20 cellular contexts compared by ENCODE assay signal in the genomic region with DNA sequence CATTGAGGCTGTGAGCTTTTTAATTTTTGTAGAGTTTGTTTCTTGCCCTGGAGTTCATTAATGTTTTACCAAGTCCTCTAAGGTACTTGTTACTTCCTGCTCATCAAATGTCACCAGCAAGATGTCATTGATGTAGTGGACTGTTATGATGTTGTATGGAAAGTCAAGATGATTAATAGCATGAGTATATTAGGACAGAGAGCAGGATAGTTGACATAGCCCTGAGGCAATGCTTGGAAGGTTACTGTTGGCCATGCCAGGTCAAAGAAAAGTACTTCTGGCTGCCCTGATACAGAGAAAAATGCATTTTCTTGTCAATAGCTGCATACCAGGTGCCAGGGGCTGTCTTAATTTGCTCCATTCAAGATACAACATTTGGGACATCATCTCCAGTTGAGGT. TPM values are rescaled to one million over a fixed set of nuclear protein-coding genes. Genes with fewer than 3 reads are reported as not detected.
DNase-seq lines count a peak whose midpoint lies in the region; ATAC-seq, FAIRE-seq and TF ChIP-seq lines count a peak whose summit lies in the region.
"Had no signal": no experiment of that assay in that cellular context is flagged by ENCODE, and none has a peak within 500 bp of the region (broad histone marks: within the 10 kb centered on the region; RNA-seq: fewer than 3 reads in every experiment).

No MANE protein-coding gene starts in this region.

- peaks cover 3% of the 10 kb centered on the region for H3K4me1 Mint-ChIP-seq in T-helper 17 cell
- H3K4me1 Mint-ChIP-seq in activated CD4-positive, alpha-beta memory T cell treated with anti-CD3 and anti-CD28 coated beads, Interleukin-2, amount 10 ng/mL, durations not matched to agents 7 days and 5 days: no peaks in the 10 kb centered on the region
- H3K4me1 Mint-ChIP-seq: CD4-positive, CD25-positive, alpha-beta regulatory T cell had no signal

- no peaks in the 10 kb centered on the region for H3K9me3 Mint-ChIP-seq in activated CD4-positive, alpha-beta memory T cell treated with anti-CD3 and anti-CD28 coated beads, Interleukin-2, amount 10 ng/mL, durations not matched to agents 7 days and 5 days

- no peak for TF ChIP-seq POLR2A in HepG2 (IDR thresholded peaks at IDR 0.05; ENCODE audit: insufficient read depth in 1 of 2, low read depth in 2 of 2, low read length in 2 of 2)
- TF ChIP-seq POLR2A in right lobe of liver (IDR thresholded peaks at IDR 0.05): no peak

- POLR2A ChIA-PET in HepG2 (lab: Yijun Ruan, JAX): interaction anchor here (1.3 kb wide), 1 partner anchor 10 kb away, joined by 4 read pairs; no protein-coding TSS in a partner anchor
- POLR2A ChIA-PET in activated CD4-positive, alpha-beta memory T cell treated with anti-CD3 and anti-CD28 coated beads, Interleukin-2, amount 10 ng/mL, durations not matched to agents 7 days and 5 days (lab: Charles Lee): no interaction called here

- H3K27ac ChIP-seq in HepG2 (ENCODE audit: extremely low read length, insufficient read depth, low read length): no peak overlapping the region
- no peak overlapping the region for H3K27ac ChIP-seq in right lobe of liver
- no peak overlapping the region for H3K27ac ChIP-seq in foreskin keratinocyte
- H3K27ac ChIP-seq: 22Rv1; BLaER1 treated with 17β-estradiol and CSF1 and Interleukin-3, amounts not matched to agents 10 nM and 100 nM; GM23248 had no signal

- TF ChIP-seq RAD21 in HepG2 (CRISPR knock-in tag; IDR thresholded peaks at IDR 0.05): no peak

- no peaks in the 10 kb centered on the region for H4K20me1 ChIP-seq in HepG2 (ENCODE audit: insufficient read depth, low read length)
- H4K20me1 ChIP-seq: BLaER1 treated with 17β-estradiol and CSF1 and Interleukin-3, amounts not matched to agents 10 nM and 100 nM had no signal

- ATAC-seq in HepG2: no peak
- no peak for ATAC-seq in right lobe of liver
- ATAC-seq in T-helper 17 cell: no peak
- ATAC-seq in foreskin keratinocyte: no peak
- ATAC-seq: GM12878, HCT116 had no signal

- H3K79me2 ChIP-seq in HepG2 (ENCODE audit: insufficient read depth, low read length): no peaks in the 10 kb centered on the region

- intact Hi-C loops in HepG2 (cut with micrococcal nuclease; ENCODE audit: unreplicated experiment) (no loop called here), right lobe of liver (cut with DNase I) (no loop called here)

- no peak overlapping the region for H3K4me2 ChIP-seq in HepG2 (ENCODE audit: low read depth, low read length)
- H3K4me2 ChIP-seq: BLaER1 treated with 17β-estradiol and CSF1 and Interleukin-3, amounts not matched to agents 10 nM and 100 nM had no signal

- no peak overlapping the region for H2AFZ ChIP-seq in HepG2 (ENCODE audit: low read length)
- H2AFZ ChIP-seq: GM23248 had no signal

- H3K9ac ChIP-seq in HepG2 (ENCODE audit: insufficient read depth, low read depth, low read length): no peak overlapping the region
- H3K9ac ChIP-seq: BLaER1 treated with 17β-estradiol and CSF1 and Interleukin-3, amounts not matched to agents 10 nM and 100 nM; GM23248 had no signal

- TF ChIP-seq CTCF in HepG2 (CRISPR knock-in tag; IDR thresholded peaks at IDR 0.05) (no peak), right lobe of liver (IDR thresholded peaks at IDR 0.05) (no peak), foreskin keratinocyte (conservative IDR thresholded peaks at IDR 0.05) (no peak)

- peaks cover 50% of the 10 kb centered on the region for H3K27me3 Mint-ChIP-seq in T-helper 17 cell
- peaks cover 4% of the 10 kb centered on the region for H3K27me3 Mint-ChIP-seq in activated CD4-positive, alpha-beta memory T cell treated with anti-CD3 and anti-CD28 coated beads, Interleukin-2, amount 10 ng/mL, durations not matched to agents 7 days and 5 days

- no peak for FAIRE-seq in HepG2 (lab: Jason Lieb, UNC)
- FAIRE-seq in HTR-8/SVneo (lab: Jason Lieb, UNC): peak; percentile 67
- FAIRE-seq: D721Med, GM12878, GM18507, H54 had no signal

- H3K27me3 ChIP-seq in HepG2 (ENCODE audit: control insufficient read depth in 1 of 2, insufficient read depth in 2 of 2, low read length in 2 of 2) (no peaks in the 10 kb centered on the region; a peak in 1 of 5 replicates), right lobe of liver (no peaks in the 10 kb centered on the region), foreskin keratinocyte (no peaks in the 10 kb centered on the region)
- H3K27me3 ChIP-seq: BLaER1 treated with 17β-estradiol and CSF1 and Interleukin-3, amounts not matched to agents 10 nM and 100 nM had no signal

- TF ChIP-seq EP300 in HepG2 (IDR thresholded peaks at IDR 0.05; ENCODE audit: low read depth in 2 of 2, low read length in 2 of 2): no peak
- TF ChIP-seq EP300 in HepG2 (CRISPR knock-in tag; IDR thresholded peaks at IDR 0.05; ENCODE audit: borderline replicate concordance): no peak

- H3K4me3 ChIP-seq in HepG2 (replicated peaks in 1 of 3; ENCODE audit: insufficient read depth in 1 of 3, low read depth in 2 of 3, low read length in 3 of 3) (no peak overlapping the region), right lobe of liver (no peak overlapping the region)
- H3K4me3 ChIP-seq: BLaER1 treated with 17β-estradiol and CSF1 and Interleukin-3, amounts not matched to agents 10 nM and 100 nM; GM12878; GM23248 had no signal

- H3K4me3 Mint-ChIP-seq in T-helper 17 cell: no peak overlapping the region
- H3K4me3 Mint-ChIP-seq in activated CD4-positive, alpha-beta memory T cell treated with anti-CD3 and anti-CD28 coated beads, Interleukin-2, amount 10 ng/mL, durations not matched to agents 7 days and 5 days: no peak overlapping the region
- H3K4me3 Mint-ChIP-seq: CD4-positive, CD25-positive, alpha-beta regulatory T cell had no signal

- in situ Hi-C loops in HepG2 (cut with HindIII; ENCODE audit: extremely low pct_ligation_motif_present, low pct_unique_long_range_greater_than_20kb): no loop called here

- no peak overlapping the region for H3K27ac Mint-ChIP-seq in T-helper 17 cell
- H3K27ac Mint-ChIP-seq in activated CD4-positive, alpha-beta memory T cell treated with anti-CD3 and anti-CD28 coated beads, Interleukin-2, amount 10 ng/mL, durations not matched to agents 7 days and 5 days: no peak overlapping the region
- H3K27ac Mint-ChIP-seq: CD4-positive, CD25-positive, alpha-beta regulatory T cell had no signal

- CTCF ChIA-PET in HepG2 (lab: Yijun Ruan, JAX; ENCODE audit: low intra/inter-chr PET ratio, low total read pairs): no interaction called here
- CTCF ChIA-PET in activated CD4-positive, alpha-beta memory T cell treated with anti-CD3 and anti-CD28 coated beads, Interleukin-2, amount 10 ng/mL, durations not matched to agents 7 days and 5 days (lab: Charles Lee): no interaction called here

- H3K9me3 ChIP-seq in HepG2 (ENCODE audit: low read length): no peaks in the 10 kb centered on the region; the same call in 1 of the 2 replicates
- no peaks in the 10 kb centered on the region for H3K9me3 ChIP-seq in right lobe of liver
- no peaks in the 10 kb centered on the region for H3K9me3 ChIP-seq in T-helper 17 cell (ENCODE audit: control insufficient read depth, low read length, poor library complexity, severe bottlenecking)

- BruUV-seq in HepG2 (replicated peaks; lab: Mats Ljungman, UMichigan): no TSS peak

- H3K36me3 ChIP-seq in HepG2 (replicated peaks in 1 of 2; ENCODE audit: control insufficient read depth in 1 of 2, insufficient read depth in 2 of 2, low read length in 2 of 2): no peaks in the 10 kb centered on the region
- H3K36me3 ChIP-seq in right lobe of liver: no peaks in the 10 kb centered on the region
- H3K36me3 ChIP-seq: BLaER1 treated with 17β-estradiol and CSF1 and Interleukin-3, amounts not matched to agents 10 nM and 100 nM had no signal

- peaks cover 2% of the 10 kb centered on the region for H3K36me3 Mint-ChIP-seq in T-helper 17 cell (ENCODE audit: low read depth)
- H3K36me3 Mint-ChIP-seq in activated CD4-positive, alpha-beta memory T cell treated with anti-CD3 and anti-CD28 coated beads, Interleukin-2, amount 10 ng/mL, durations not matched to agents 7 days and 5 days (ENCODE audit: low read depth): no peaks in the 10 kb centered on the region
- H3K36me3 Mint-ChIP-seq: CD4-positive, CD25-positive, alpha-beta regulatory T cell had no signal

- peaks cover 34% of the 10 kb centered on the region for H3K4me1 ChIP-seq in HepG2 (ENCODE audit: insufficient read depth, low read length)
- no peaks in the 10 kb centered on the region for H3K4me1 ChIP-seq in right lobe of liver
- no peaks in the 10 kb centered on the region for H3K4me1 ChIP-seq in foreskin keratinocyte
- H3K4me1 ChIP-seq: BLaER1 treated with 17β-estradiol and CSF1 and Interleukin-3, amounts not matched to agents 10 nM and 100 nM had no signal

- peak; percentile 64 for DNase-seq in HepG2 (ENCODE audit: low spot score)
- no peak for DNase-seq in right lobe of liver
- DNase-seq in HTR-8/SVneo (ENCODE audit: insufficient read length, low spot score): no peak
- peak; percentile 61 for DNase-seq in NCI-H748 (lab: John Stamatoyannopoulos, UW; ENCODE audit: unreplicated experiment)
- no peak for DNase-seq in NCI-H2029 treated with DMSO at 0.1 percent for 48 hours (lab: John Stamatoyannopoulos, UW)
- no peak for DNase-seq in T-helper 17 cell
- no peak for DNase-seq in activated CD4-positive, alpha-beta memory T cell treated with anti-CD3 and anti-CD28 coated beads, Interleukin-2, amount 10 ng/mL, durations not matched to agents 7 days and 5 days
- DNase-seq in foreskin keratinocyte: no peak
- DNase-seq: CD4-positive, CD25-positive, alpha-beta regulatory T cell; DMS153; GM23248 had no signal

RNA-seq across cellular contexts. Expression of a gene that starts 6.7 kb away (rescaled TPM):
- total RNA-seq in HepG2 (2016; rRNA removed; fragmentation: Illumina TruSeq; extraction: Trizol) (not detected in 2 replicates), right lobe of liver (not detected), T-helper 17 cell (not detected), foreskin keratinocyte (not detected in 2 replicates)
- not detected in 2 replicates for total RNA-seq in HepG2 (2016; cell fraction: cytosol; rRNA removed; fragmentation: Illumina TruSeq; extraction: Trizol; ENCODE audit: low read depth)
- total RNA-seq in HepG2 (2016; cell fraction: insoluble cytoplasmic fraction; rRNA removed; fragmentation: Illumina TruSeq; extraction: Trizol): not detected in 2 replicates
- not detected in 2 replicates for total RNA-seq in HepG2 (2016; cell fraction: membrane; rRNA removed; fragmentation: Illumina TruSeq; extraction: Trizol)
- total RNA-seq in HepG2 (2016; cell fraction: nucleus; rRNA removed; fragmentation: Illumina TruSeq; extraction: Trizol): not detected in 2 replicates
- polyA plus RNA-seq in HepG2 (2011; rRNA removed) (0.07 and 0.09 TPM in 2 replicates), foreskin keratinocyte (not detected in 2 replicates)
- polyA plus RNA-seq in HepG2 (2011; cell fraction: cytosol; rRNA removed): 0.04 and 0.10 TPM in 2 replicates
- polyA plus RNA-seq in HepG2 (2011; cell fraction: nucleus; rRNA removed): 0.19 TPM in 1 of 2 replicates, not detected in the other
- 0.32 TPM in 1 of 2 replicates, not detected in the other for polyA plus RNA-seq in HepG2 (2012)
- not detected in 2 replicates for polyA plus RNA-seq in HepG2 (2016; cell fraction: cytosol; fragmentation: Illumina TruSeq; extraction: Trizol; ENCODE audit: low read depth)
- polyA plus RNA-seq in HepG2 (2016; cell fraction: insoluble cytoplasmic fraction; fragmentation: Illumina TruSeq; extraction: Trizol; ENCODE audit: low read depth): not detected in 2 replicates
- polyA plus RNA-seq in HepG2 (2016; cell fraction: membrane; fragmentation: Illumina TruSeq; extraction: Trizol; ENCODE audit: low read depth): not detected in 2 replicates
- polyA plus RNA-seq in HepG2 (2016; cell fraction: nucleus; fragmentation: Illumina TruSeq; extraction: Trizol; ENCODE audit: insufficient read depth, low read depth): not detected in 2 replicates
- not detected in 2 replicates for polyA minus RNA-seq in HepG2 (2011; rRNA and poly(A)+ RNA removed; ENCODE audit: low replicate concordance)
- polyA minus RNA-seq in HepG2 (2011; cell fraction: cytosol; rRNA and poly(A)+ RNA removed): not detected in 2 replicates
- polyA minus RNA-seq in HepG2 (2011; cell fraction: nucleus; rRNA and poly(A)+ RNA removed): not detected in 2 replicates
- total RNA-seq in activated CD4-positive, alpha-beta memory T cell treated with anti-CD3 and anti-CD28 coated beads, Interleukin-2, amount 10 ng/mL, durations not matched to agents 7 days and 5 days: not detected
- total RNA-seq: CD4-positive, CD25-positive, alpha-beta regulatory T cell; G401; GM12878; HT-29 had no signal
- polyA plus RNA-seq: CD4-positive, CD25-positive, alpha-beta regulatory T cell; GM12878 had no signal

RNA-seq across cellular contexts. Expression of a gene that starts 9.6 kb away (rescaled TPM):
- total RNA-seq in HepG2 (2016; rRNA removed; fragmentation: Illumina TruSeq; extraction: Trizol) (not detected in 2 replicates), right lobe of liver (not detected), T-helper 17 cell (not detected), foreskin keratinocyte (not detected in 2 replicates)
- total RNA-seq in HepG2 (2016; cell fraction: cytosol; rRNA removed; fragmentation: Illumina TruSeq; extraction: Trizol; ENCODE audit: low read depth): not detected in 2 replicates
- not detected in 2 replicates for total RNA-seq in HepG2 (2016; cell fraction: insoluble cytoplasmic fraction; rRNA removed; fragmentation: Illumina TruSeq; extraction: Trizol)
- total RNA-seq in HepG2 (2016; cell fraction: membrane; rRNA removed; fragmentation: Illumina TruSeq; extraction: Trizol): not detected in 2 replicates
- total RNA-seq in HepG2 (2016; cell fraction: nucleus; rRNA removed; fragmentation: Illumina TruSeq; extraction: Trizol): not detected in 2 replicates
- polyA plus RNA-seq in HepG2 (2011; rRNA removed) (not detected in 2 replicates), foreskin keratinocyte (not detected in 2 replicates)
- polyA plus RNA-seq in HepG2 (2011; cell fraction: cytosol; rRNA removed): not detected in 2 replicates
- polyA plus RNA-seq in HepG2 (2011; cell fraction: nucleus; rRNA removed): not detected in 2 replicates
- not detected in 2 replicates for polyA plus RNA-seq in HepG2 (2012)
- not detected in 2 replicates for polyA plus RNA-seq in HepG2 (2016; cell fraction: cytosol; fragmentation: Illumina TruSeq; extraction: Trizol; ENCODE audit: low read depth)
- not detected in 2 replicates for polyA plus RNA-seq in HepG2 (2016; cell fraction: insoluble cytoplasmic fraction; fragmentation: Illumina TruSeq; extraction: Trizol; ENCODE audit: low read depth)
- not detected in 2 replicates for polyA plus RNA-seq in HepG2 (2016; cell fraction: membrane; fragmentation: Illumina TruSeq; extraction: Trizol; ENCODE audit: low read depth)
- polyA plus RNA-seq in HepG2 (2016; cell fraction: nucleus; fragmentation: Illumina TruSeq; extraction: Trizol; ENCODE audit: insufficient read depth, low read depth): not detected in 2 replicates
- not detected in 2 replicates for polyA minus RNA-seq in HepG2 (2011; rRNA and poly(A)+ RNA removed; ENCODE audit: low replicate concordance)
- not detected in 2 replicates for polyA minus RNA-seq in HepG2 (2011; cell fraction: cytosol; rRNA and poly(A)+ RNA removed)
- not detected in 2 replicates for polyA minus RNA-seq in HepG2 (2011; cell fraction: nucleus; rRNA and poly(A)+ RNA removed)
- not detected for total RNA-seq in activated CD4-positive, alpha-beta memory T cell treated with anti-CD3 and anti-CD28 coated beads, Interleukin-2, amount 10 ng/mL, durations not matched to agents 7 days and 5 days
- total RNA-seq: CD4-positive, CD25-positive, alpha-beta regulatory T cell; G401; GM12878; GM23248; HT-29 had no signal
- polyA plus RNA-seq: CD4-positive, CD25-positive, alpha-beta regulatory T cell; GM12878; GM23248 had no signal

RNA-seq across cellular contexts. Expression of a gene that starts 11.4 kb away (rescaled TPM):
- total RNA-seq in HepG2 (2016; rRNA removed; fragmentation: Illumina TruSeq; extraction: Trizol) (0.29 and 0.81 TPM in 2 replicates), right lobe of liver (not detected), T-helper 17 cell (not detected), foreskin keratinocyte (not detected in 2 replicates)
- total RNA-seq in HepG2 (2016; cell fraction: cytosol; rRNA removed; fragmentation: Illumina TruSeq; extraction: Trizol; ENCODE audit: low read depth): 0.53 and 1.3 TPM in 2 replicates
- total RNA-seq in HepG2 (2016; cell fraction: insoluble cytoplasmic fraction; rRNA removed; fragmentation: Illumina TruSeq; extraction: Trizol): 0.51 and 0.95 TPM in 2 replicates
- 0.34 and 0.80 TPM in 2 replicates for total RNA-seq in HepG2 (2016; cell fraction: membrane; rRNA removed; fragmentation: Illumina TruSeq; extraction: Trizol)
- total RNA-seq in HepG2 (2016; cell fraction: nucleus; rRNA removed; fragmentation: Illumina TruSeq; extraction: Trizol): 0.75 TPM in 1 of 2 replicates, not detected in the other
- polyA plus RNA-seq in HepG2 (2011; rRNA removed) (3.7 and 3.8 TPM in 2 replicates), foreskin keratinocyte (not detected in 2 replicates)
- polyA plus RNA-seq in HepG2 (2011; cell fraction: cytosol; rRNA removed): 2.8 and 4.6 TPM in 2 replicates
- 5.1 and 5.2 TPM in 2 replicates for polyA plus RNA-seq in HepG2 (2011; cell fraction: nucleus; rRNA removed)
- polyA plus RNA-seq in HepG2 (2012): 2.0 and 9.6 TPM in 2 replicates
- 1.8 and 2.2 TPM in 2 replicates for polyA plus RNA-seq in HepG2 (2016; cell fraction: cytosol; fragmentation: Illumina TruSeq; extraction: Trizol; ENCODE audit: low read depth)
- 1.7 and 2.7 TPM in 2 replicates for polyA plus RNA-seq in HepG2 (2016; cell fraction: insoluble cytoplasmic fraction; fragmentation: Illumina TruSeq; extraction: Trizol; ENCODE audit: low read depth)
- 1.5 and 2.3 TPM in 2 replicates for polyA plus RNA-seq in HepG2 (2016; cell fraction: membrane; fragmentation: Illumina TruSeq; extraction: Trizol; ENCODE audit: low read depth)
- 2.6 TPM in 2 replicates for polyA plus RNA-seq in HepG2 (2016; cell fraction: nucleus; fragmentation: Illumina TruSeq; extraction: Trizol; ENCODE audit: insufficient read depth, low read depth)
- 4.9 TPM in 1 of 2 replicates, not detected in the other for polyA minus RNA-seq in HepG2 (2011; rRNA and poly(A)+ RNA removed; ENCODE audit: low replicate concordance)
- polyA minus RNA-seq in HepG2 (2011; cell fraction: cytosol; rRNA and poly(A)+ RNA removed): 1.6 TPM in 1 of 2 replicates, not detected in the other
- polyA minus RNA-seq in HepG2 (2011; cell fraction: nucleus; rRNA and poly(A)+ RNA removed): 2.5 and 2.6 TPM in 2 replicates
- not detected for total RNA-seq in activated CD4-positive, alpha-beta memory T cell treated with anti-CD3 and anti-CD28 coated beads, Interleukin-2, amount 10 ng/mL, durations not matched to agents 7 days and 5 days
- total RNA-seq: CD4-positive, CD25-positive, alpha-beta regulatory T cell; G401; GM12878; GM23248; HT-29 had no signal
- polyA plus RNA-seq: CD4-positive, CD25-positive, alpha-beta regulatory T cell; GM12878; GM23248 had no signal

RNA-seq across cellular contexts. Expression of a gene that starts 14.3 kb away (rescaled TPM):
- total RNA-seq in HepG2 (2016; rRNA removed; fragmentation: Illumina TruSeq; extraction: Trizol) (not detected in 2 replicates), right lobe of liver (not detected), T-helper 17 cell (not detected), foreskin keratinocyte (not detected in 2 replicates)
- not detected in 2 replicates for total RNA-seq in HepG2 (2016; cell fraction: cytosol; rRNA removed; fragmentation: Illumina TruSeq; extraction: Trizol; ENCODE audit: low read depth)
- not detected in 2 replicates for total RNA-seq in HepG2 (2016; cell fraction: insoluble cytoplasmic fraction; rRNA removed; fragmentation: Illumina TruSeq; extraction: Trizol)
- total RNA-seq in HepG2 (2016; cell fraction: membrane; rRNA removed; fragmentation: Illumina TruSeq; extraction: Trizol): not detected in 2 replicates
- not detected in 2 replicates for total RNA-seq in HepG2 (2016; cell fraction: nucleus; rRNA removed; fragmentation: Illumina TruSeq; extraction: Trizol)
- polyA plus RNA-seq in HepG2 (2011; rRNA removed) (not detected in 2 replicates), foreskin keratinocyte (not detected in 2 replicates)
- not detected in 2 replicates for polyA plus RNA-seq in HepG2 (2011; cell fraction: cytosol; rRNA removed)
- not detected in 2 replicates for polyA plus RNA-seq in HepG2 (2011; cell fraction: nucleus; rRNA removed)
- not detected in 2 replicates for polyA plus RNA-seq in HepG2 (2012)
- not detected in 2 replicates for polyA plus RNA-seq in HepG2 (2016; cell fraction: cytosol; fragmentation: Illumina TruSeq; extraction: Trizol; ENCODE audit: low read depth)
- not detected in 2 replicates for polyA plus RNA-seq in HepG2 (2016; cell fraction: insoluble cytoplasmic fraction; fragmentation: Illumina TruSeq; extraction: Trizol; ENCODE audit: low read depth)
- polyA plus RNA-seq in HepG2 (2016; cell fraction: membrane; fragmentation: Illumina TruSeq; extraction: Trizol; ENCODE audit: low read depth): not detected in 2 replicates
- polyA plus RNA-seq in HepG2 (2016; cell fraction: nucleus; fragmentation: Illumina TruSeq; extraction: Trizol; ENCODE audit: insufficient read depth, low read depth): not detected in 2 replicates
- not detected in 2 replicates for polyA minus RNA-seq in HepG2 (2011; rRNA and poly(A)+ RNA removed; ENCODE audit: low replicate concordance)
- polyA minus RNA-seq in HepG2 (2011; cell fraction: cytosol; rRNA and poly(A)+ RNA removed): not detected in 2 replicates
- not detected in 2 replicates for polyA minus RNA-seq in HepG2 (2011; cell fraction: nucleus; rRNA and poly(A)+ RNA removed)
- not detected for total RNA-seq in activated CD4-positive, alpha-beta memory T cell treated with anti-CD3 and anti-CD28 coated beads, Interleukin-2, amount 10 ng/mL, durations not matched to agents 7 days and 5 days
- total RNA-seq: CD4-positive, CD25-positive, alpha-beta regulatory T cell; G401; GM12878; GM23248; HT-29 had no signal
- polyA plus RNA-seq: CD4-positive, CD25-positive, alpha-beta regulatory T cell; GM12878; GM23248 had no signal

RNA-seq across cellular contexts. Expression of a gene that starts 20.6 kb away (rescaled TPM):
- total RNA-seq in HepG2 (2016; rRNA removed; fragmentation: Illumina TruSeq; extraction: Trizol) (not detected in 2 replicates), right lobe of liver (not detected), T-helper 17 cell (not detected), foreskin keratinocyte (not detected in 2 replicates)
- not detected in 2 replicates for total RNA-seq in HepG2 (2016; cell fraction: cytosol; rRNA removed; fragmentation: Illumina TruSeq; extraction: Trizol; ENCODE audit: low read depth)
- total RNA-seq in HepG2 (2016; cell fraction: insoluble cytoplasmic fraction; rRNA removed; fragmentation: Illumina TruSeq; extraction: Trizol): not detected in 2 replicates
- not detected in 2 replicates for total RNA-seq in HepG2 (2016; cell fraction: membrane; rRNA removed; fragmentation: Illumina TruSeq; extraction: Trizol)
- total RNA-seq in HepG2 (2016; cell fraction: nucleus; rRNA removed; fragmentation: Illumina TruSeq; extraction: Trizol): not detected in 2 replicates
- polyA plus RNA-seq in HepG2 (2011; rRNA removed) (not detected in 2 replicates), foreskin keratinocyte (not detected in 2 replicates)
- not detected in 2 replicates for polyA plus RNA-seq in HepG2 (2011; cell fraction: cytosol; rRNA removed)
- polyA plus RNA-seq in HepG2 (2011; cell fraction: nucleus; rRNA removed): 0.29 TPM in 1 of 2 replicates, not detected in the other
- polyA plus RNA-seq in HepG2 (2012): not detected in 2 replicates
- polyA plus RNA-seq in HepG2 (2016; cell fraction: cytosol; fragmentation: Illumina TruSeq; extraction: Trizol; ENCODE audit: low read depth): not detected in 2 replicates
- not detected in 2 replicates for polyA plus RNA-seq in HepG2 (2016; cell fraction: insoluble cytoplasmic fraction; fragmentation: Illumina TruSeq; extraction: Trizol; ENCODE audit: low read depth)
- not detected in 2 replicates for polyA plus RNA-seq in HepG2 (2016; cell fraction: membrane; fragmentation: Illumina TruSeq; extraction: Trizol; ENCODE audit: low read depth)
- not detected in 2 replicates for polyA plus RNA-seq in HepG2 (2016; cell fraction: nucleus; fragmentation: Illumina TruSeq; extraction: Trizol; ENCODE audit: insufficient read depth, low read depth)
- polyA minus RNA-seq in HepG2 (2011; rRNA and poly(A)+ RNA removed; ENCODE audit: low replicate concordance): not detected in 2 replicates
- not detected in 2 replicates for polyA minus RNA-seq in HepG2 (2011; cell fraction: cytosol; rRNA and poly(A)+ RNA removed)
- not detected in 2 replicates for polyA minus RNA-seq in HepG2 (2011; cell fraction: nucleus; rRNA and poly(A)+ RNA removed)
- not detected for total RNA-seq in activated CD4-positive, alpha-beta memory T cell treated with anti-CD3 and anti-CD28 coated beads, Interleukin-2, amount 10 ng/mL, durations not matched to agents 7 days and 5 days
- total RNA-seq: CD4-positive, CD25-positive, alpha-beta regulatory T cell; G401; GM12878; GM23248; HT-29 had no signal
- polyA plus RNA-seq: CD4-positive, CD25-positive, alpha-beta regulatory T cell; GM12878; GM23248 had no signal

Comparison
In these comparisons a context has a peak if more than half of its experiments do, and no peak if none do; other contexts are left out.
1. DNase-seq: peak in HepG2 (single experiment) and NCI-H748 (single experiment); none in right lobe of liver (0 of 3), HTR-8/SVneo (single experiment), NCI-H2029 treated with DMSO at 0.1 percent for 48 hours (single experiment), T-helper 17 cell (0 of 3), activated CD4-positive, alpha-beta memory T cell treated with anti-CD3 and anti-CD28 coated beads, Interleukin-2, amount 10 ng/mL, durations not matched to agents 7 days and 5 days (single experiment) and foreskin keratinocyte (0 of 2).